In the genomic region with DNA sequence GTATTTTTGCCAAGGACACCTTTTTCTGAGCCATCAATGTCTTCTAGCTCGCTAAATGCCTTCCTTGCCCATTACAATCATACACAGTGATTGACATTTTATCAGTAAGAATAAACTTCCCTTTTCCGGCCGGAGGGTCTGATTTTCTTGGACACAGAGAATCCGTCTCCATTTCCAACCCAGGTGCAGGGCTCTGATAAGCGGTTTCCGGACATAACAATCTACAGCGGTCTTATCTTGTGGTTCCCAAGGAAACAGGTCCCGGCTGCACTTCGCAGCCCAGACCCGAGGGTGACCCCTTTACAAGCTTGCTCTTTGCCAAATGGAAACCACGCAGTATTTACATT, we compare ENCODE assay signal across 8 cellular contexts. TPM values are rescaled to one million over a fixed set of nuclear protein-coding genes. Genes with fewer than 3 reads are reported as not detected.
DNase-seq lines count a peak whose midpoint lies in the region; ATAC-seq and TF ChIP-seq lines count a peak whose summit lies in the region.

No MANE protein-coding gene starts in this region.

- TF ChIP-seq RAD21 in neural cell (conservative IDR thresholded peaks at IDR 0.05): no peak

- no peak overlapping the region for H2AFZ ChIP-seq in neural cell (ENCODE audit: low read depth, low read length)

- H3K79me2 ChIP-seq in neural cell (replicated peaks; ENCODE audit: insufficient read depth, low read length): peaks cover 15% of the 10 kb centered on the region

- ATAC-seq in HG03045 (IDR thresholded peaks at IDR 0.05; ENCODE audit: unreplicated experiment): peak; percentile 1

- no peaks in the 10 kb centered on the region for H3F3A ChIP-seq in neural cell (ENCODE audit: insufficient read depth, low read length, poor library complexity, severe bottlenecking)

- peak overlapping the region; percentile 88 for H3K4me3 ChIP-seq in GM08714 (ENCODE audit: low read length)
- H3K4me3 ChIP-seq in esophagus squamous epithelium: peak overlapping the region; percentile 66 to 92 (median 84)
- H3K4me3 ChIP-seq in neural cell (ENCODE audit: low read length): peak overlapping the region; percentile 72

- H3K4me1 ChIP-seq in esophagus squamous epithelium: peaks cover 9 to 62% (median 18%) of the 10 kb centered on the region in 3 donors

- TF ChIP-seq POLR2A in esophagus squamous epithelium (IDR thresholded peaks at IDR 0.05): no peak

- H3K9me2 ChIP-seq in neural cell (ENCODE audit: insufficient read depth, low read length): no peaks in the 10 kb centered on the region

- intact Hi-C loops in esophagus squamous epithelium (cut with DNase I): loop anchor here (10.0 kb wide), 1 partner anchor 55 kb away; no protein-coding TSS in a partner anchor

- DNase-seq in SW 1271 (lab: John Stamatoyannopoulos, UW) (peak; percentile 46 to 75), esophagus squamous epithelium (lab: John Stamatoyannopoulos, UW) (no peak), AG20443 (ENCODE audit: low spot score) (no peak), SIG-M5 treated with dmso at 0.1 percent for 504 hours (lab: John Stamatoyannopoulos, UW; ENCODE audit: unreplicated experiment) (no peak)
- DNase-seq in stimulated activated CD4-positive, alpha-beta T cell treated with anti-CD3 and anti-CD28 coated beads, Interleukin-4, amount 100 ng/mL, for 4 hours: no peak

- H3K36me3 ChIP-seq in esophagus squamous epithelium (no peaks in the 10 kb centered on the region), neural cell (ENCODE audit: insufficient read depth, low read length) (no peaks in the 10 kb centered on the region)

- no peaks in the 10 kb centered on the region for H3K27me3 ChIP-seq in esophagus squamous epithelium
- H3K27me3 ChIP-seq in neural cell (ENCODE audit: insufficient read depth, low read depth, low read length): no peaks in the 10 kb centered on the region

- H3K9me3 ChIP-seq in esophagus squamous epithelium (no peaks in the 10 kb centered on the region), neural cell (ENCODE audit: low read length) (no peaks in the 10 kb centered on the region)

- TF ChIP-seq EP300 in neural cell (conservative IDR thresholded peaks at IDR 0.05; ENCODE audit: poor library complexity, severe bottlenecking): no peak

- H3K9ac ChIP-seq in neural cell (ENCODE audit: low read length): peak overlapping the region; percentile 80

- TF ChIP-seq CTCF in esophagus squamous epithelium (IDR thresholded peaks at IDR 0.05) (no peak), neural cell (IDR thresholded peaks at IDR 0.05; ENCODE audit: poor library complexity, severe bottlenecking) (no peak)

- no peaks in the 10 kb centered on the region for H4K20me1 ChIP-seq in neural cell (ENCODE audit: insufficient read depth)

- peak overlapping the region; percentile 96 for H3K4me2 ChIP-seq in neural cell (ENCODE audit: low read length)

- H3K27ac ChIP-seq in esophagus squamous epithelium (peak overlapping the region; percentile 96 to 99 (median 98)), neural cell (ENCODE audit: low read length) (peak overlapping the region; percentile 82)

- 0 to 1% methylated on average over 10 to 11 of the region's 11 CpGs for WGBS in esophagus squamous epithelium, 2 donors

TF ChIP-seq in neural cell, 6 proteins besides CTCF, POLR2A, EP300 and RAD21:
- no peak for TF ChIP-seq MXI1 (conservative IDR thresholded peaks at IDR 0.05; ENCODE audit: poor library complexity, severe bottlenecking)
- no peak for TF ChIP-seq EZH2 (IDR thresholded peaks at IDR 0.05; ENCODE audit: borderline replicate concordance, insufficient read depth, low read length, poor library complexity, severe bottlenecking)
- TF ChIP-seq SMC3 (conservative IDR thresholded peaks at IDR 0.05; ENCODE audit: poor library complexity): no peak
- TF ChIP-seq, protein P1, sequence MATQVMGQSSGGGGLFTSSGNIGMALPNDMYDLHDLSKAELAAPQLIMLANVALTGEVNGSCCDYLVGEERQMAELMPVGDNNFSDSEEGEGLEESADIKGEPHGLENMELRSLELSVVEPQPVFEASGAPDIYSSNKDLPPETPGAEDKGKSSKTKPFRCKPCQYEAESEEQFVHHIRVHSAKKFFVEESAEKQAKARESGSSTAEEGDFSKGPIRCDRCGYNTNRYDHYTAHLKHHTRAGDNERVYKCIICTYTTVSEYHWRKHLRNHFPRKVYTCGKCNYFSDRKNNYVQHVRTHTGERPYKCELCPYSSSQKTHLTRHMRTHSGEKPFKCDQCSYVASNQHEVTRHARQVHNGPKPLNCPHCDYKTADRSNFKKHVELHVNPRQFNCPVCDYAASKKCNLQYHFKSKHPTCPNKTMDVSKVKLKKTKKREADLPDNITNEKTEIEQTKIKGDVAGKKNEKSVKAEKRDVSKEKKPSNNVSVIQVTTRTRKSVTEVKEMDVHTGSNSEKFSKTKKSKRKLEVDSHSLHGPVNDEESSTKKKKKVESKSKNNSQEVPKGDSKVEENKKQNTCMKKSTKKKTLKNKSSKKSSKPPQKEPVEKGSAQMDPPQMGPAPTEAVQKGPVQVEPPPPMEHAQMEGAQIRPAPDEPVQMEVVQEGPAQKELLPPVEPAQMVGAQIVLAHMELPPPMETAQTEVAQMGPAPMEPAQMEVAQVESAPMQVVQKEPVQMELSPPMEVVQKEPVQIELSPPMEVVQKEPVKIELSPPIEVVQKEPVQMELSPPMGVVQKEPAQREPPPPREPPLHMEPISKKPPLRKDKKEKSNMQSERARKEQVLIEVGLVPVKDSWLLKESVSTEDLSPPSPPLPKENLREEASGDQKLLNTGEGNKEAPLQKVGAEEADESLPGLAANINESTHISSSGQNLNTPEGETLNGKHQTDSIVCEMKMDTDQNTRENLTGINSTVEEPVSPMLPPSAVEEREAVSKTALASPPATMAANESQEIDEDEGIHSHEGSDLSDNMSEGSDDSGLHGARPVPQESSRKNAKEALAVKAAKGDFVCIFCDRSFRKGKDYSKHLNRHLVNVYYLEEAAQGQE (IDR thresholded peaks at IDR 0.05; ENCODE audit: borderline replicate concordance): no peak
- no peak for TF ChIP-seq TAF1 (IDR thresholded peaks at IDR 0.05; ENCODE audit: low read depth)
- TF ChIP-seq POLR2AphosphoS5 (IDR thresholded peaks at IDR 0.05): no peak

RNA-seq across cellular contexts. Expression of gene ZNF77, which starts 5.1 kb away (rescaled TPM):
- total RNA-seq in esophagus squamous epithelium: 1 to 10 TPM; 3.1 to 5.9 (median 4.5) TPM
- polyA plus RNA-seq in neural cell: 10.2 and 13.0 TPM in 2 replicates
- 12.9 and 16.2 TPM in 2 replicates for polyA minus RNA-seq in neural cell

RNA-seq across cellular contexts. Expression of gene TLE6, which starts 27.5 kb away (rescaled TPM):
- total RNA-seq in esophagus squamous epithelium: 1 to 10 TPM in 2 of 4 donors, under 1 TPM in 1, not detected in 1; 0.59 to 3.3 (median 1.9) TPM
- polyA plus RNA-seq in neural cell: 4.0 and 5.7 TPM in 2 replicates
- polyA minus RNA-seq in neural cell: 1.5 and 1.7 TPM in 2 replicates

RNA-seq across cellular contexts. Expression of gene ZNF57, which starts 49.2 kb away (rescaled TPM):
- 10 to 100 TPM in 2 of 4 donors, 1 to 10 TPM in 2; 7.2 to 13.7 (median 9.8) TPM for total RNA-seq in esophagus squamous epithelium
- 3.0 and 5.8 TPM in 2 replicates for polyA plus RNA-seq in neural cell
- 7.1 and 8.3 TPM in 2 replicates for polyA minus RNA-seq in neural cell

Comparison
In these comparisons a context has a peak if more than half of its experiments do, and no peak if none do; other contexts are left out.
1. DNase-seq: peak in SW 1271 (2 of 2); none in esophagus squamous epithelium (single experiment), AG20443 (single experiment), stimulated activated CD4-positive, alpha-beta T cell treated with anti-CD3 and anti-CD28 coated beads, Interleukin-4, amount 100 ng/mL, for 4 hours (0 of 2) and SIG-M5 treated with dmso at 0.1 percent for 504 hours (single experiment).
2. Peak in every context shown above with its lines, with median percentiles within 50 percentile points of each other: H3K4me3 ChIP-seq.